22 cellular contexts compared by ENCODE assay signal in the genomic region with DNA sequence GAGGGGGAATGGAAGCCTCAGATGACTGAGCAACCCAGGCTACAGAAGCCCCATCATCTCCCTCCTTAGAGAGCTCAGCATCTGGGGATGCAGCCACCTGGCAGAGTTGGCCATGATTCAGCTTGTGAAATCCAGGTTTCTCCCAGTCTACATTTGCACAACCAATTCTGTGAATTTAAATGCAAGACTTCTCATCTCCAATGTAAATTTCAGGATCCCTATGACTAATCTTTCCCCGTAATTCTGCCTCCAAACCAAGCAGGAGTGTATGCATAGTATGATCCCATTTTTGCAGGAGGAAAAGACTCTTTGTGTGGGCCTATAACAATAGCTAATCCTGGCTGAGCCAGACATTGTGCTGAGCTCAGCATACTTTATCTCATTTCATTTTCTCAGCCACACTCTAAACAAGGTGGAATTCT. TPM values are rescaled to one million over a fixed set of nuclear protein-coding genes. Genes with fewer than 3 reads are reported as not detected.
DNase-seq lines count a peak whose midpoint lies in the region; ATAC-seq and TF ChIP-seq lines count a peak whose summit lies in the region.
"Had no signal": no experiment of that assay in that cellular context is flagged by ENCODE, and none has a peak within 500 bp of the region (broad histone marks: within the 10 kb centered on the region; RNA-seq: fewer than 3 reads in every experiment).

No MANE protein-coding gene starts in this region.

- H3K27me3 Mint-ChIP-seq in WTC11 (ENCODE audit: low read depth) = no peaks in the 10 kb centered on the region
- H3K27me3 Mint-ChIP-seq: activated naive CD4-positive, alpha-beta T cell treated with anti-CD3 and anti-CD28 coated beads, Interleukin-2, amount 50 U/mL, for 24 hours had no signal

- POLR2A ChIA-PET in WTC11 (lab: Charles Lee) = no interaction called here

- DNase-seq in DMS 273 (lab: John Stamatoyannopoulos, UW; ENCODE audit: unreplicated experiment) (peak; percentile 73), DMS 273 treated with DMSO at 0.1 percent for 48 hours (lab: John Stamatoyannopoulos, UW) (no peak), WTC11 (ENCODE audit: low spot score) (no peak), head of caudate nucleus (peak in 25 of 42 donors; percentile 15 to 79 (median 41)), suprapubic skin (ENCODE audit: low spot score in 2 of 2) (no peak), GM10266 (ENCODE audit: extremely low spot score) (no peak), adrenal gland (no peak)
- DNase-seq: activated CD4-positive, alpha-beta T cell treated with anti-CD3 and anti-CD28 coated beads, Interleukin-2, amount 50 U/mL, for 1 hour; cortex of kidney; DND-41; left ventricle myocardium inferior; NCI-H1092; NCI-H2107; NCI-H774; pancreas had no signal

- H3K4me3 ChIP-seq in suprapubic skin (no peak overlapping the region), adrenal gland (no peak overlapping the region)
- H3K4me3 ChIP-seq: BLaER1 treated with 17β-estradiol and CSF1 and Interleukin-3, amounts not matched to agents 10 nM and 100 nM; left ventricle myocardium inferior; pancreas; smooth muscle cell; thoracic aorta had no signal

- no peak for TF ChIP-seq CTCF in WTC11 (IDR thresholded peaks at IDR 0.05)
- no peak for TF ChIP-seq CTCF in suprapubic skin (IDR thresholded peaks at IDR 0.05)
- no peak for TF ChIP-seq CTCF in GM10266 (IDR thresholded peaks at IDR 0.05; ENCODE audit: control insufficient read depth, insufficient read depth, low read depth, missing control alignments)
- TF ChIP-seq CTCF in adrenal gland (IDR thresholded peaks at IDR 0.05) = no peak

- H3K27ac ChIP-seq in suprapubic skin (peak overlapping the region; percentile 79), adrenal gland (no peak overlapping the region)
- H3K27ac ChIP-seq: BLaER1 treated with 17β-estradiol and CSF1 and Interleukin-3, amounts not matched to agents 10 nM and 100 nM; pancreas; thoracic aorta had no signal

- intact Hi-C loops in head of caudate nucleus (cut with DNase I) (no loop called here), adrenal gland (cut with DNase I) (no loop called here)

- H3K4me3 Mint-ChIP-seq in WTC11 = no peak overlapping the region
- H3K4me3 Mint-ChIP-seq: activated naive CD4-positive, alpha-beta T cell treated with anti-CD3 and anti-CD28 coated beads, Interleukin-2, amount 50 U/mL, for 24 hours; IgD-negative memory B cell had no signal

- ATAC-seq in WTC11 (no peak), HG03045 (IDR thresholded peaks at IDR 0.05; ENCODE audit: unreplicated experiment) (no peak)
- ATAC-seq: pancreas had no signal

- H3K27me3 ChIP-seq in suprapubic skin (no peaks in the 10 kb centered on the region), adrenal gland (no peaks in the 10 kb centered on the region)
- H3K27me3 ChIP-seq: BLaER1 treated with 17β-estradiol and CSF1 and Interleukin-3, amounts not matched to agents 10 nM and 100 nM; pancreas had no signal

- no peak for TF ChIP-seq EP300 in suprapubic skin (IDR thresholded peaks at IDR 0.05)

- H3K4me1 ChIP-seq in suprapubic skin = peaks cover 55% of the 10 kb centered on the region
- H3K4me1 ChIP-seq in adrenal gland (replicated peaks in 1 of 2) = peaks cover 0 to 15% of the 10 kb centered on the region in 2 donors
- H3K4me1 ChIP-seq: pancreas had no signal

- WGBS in suprapubic skin = 40% methylated on average over 1 of the region's 1 CpG
- WGBS in adrenal gland, 4 donors = 78 to 100% (median 85%) methylated on average over 1 of the region's 1 CpG

- H3K9me3 ChIP-seq in suprapubic skin (no peaks in the 10 kb centered on the region), adrenal gland (replicated peaks in 1 of 3) (no peaks in the 10 kb centered on the region)
- H3K9me3 ChIP-seq: left ventricle myocardium inferior, pancreas, thoracic aorta had no signal

- peak overlapping the region; percentile 42; the same call in 1 of the 2 replicates for H3K27ac Mint-ChIP-seq in WTC11
- H3K27ac Mint-ChIP-seq: activated naive CD4-positive, alpha-beta T cell treated with anti-CD3 and anti-CD28 coated beads, Interleukin-2, amount 50 U/mL, for 24 hours; IgD-negative memory B cell had no signal

- peaks cover 34% of the 10 kb centered on the region for H3K4me1 Mint-ChIP-seq in WTC11

- H3K36me3 ChIP-seq in suprapubic skin (no peaks in the 10 kb centered on the region), adrenal gland (replicated peaks in 1 of 2) (no peaks in the 10 kb centered on the region)
- H3K36me3 ChIP-seq: left ventricle myocardium inferior, pancreas, thoracic aorta had no signal

- TF ChIP-seq POLR2A in suprapubic skin (IDR thresholded peaks at IDR 0.05) (no peak), adrenal gland (IDR thresholded peaks at IDR 0.05) (no peak)

- no peaks in the 10 kb centered on the region for H3K36me3 Mint-ChIP-seq in WTC11
- H3K36me3 Mint-ChIP-seq: activated naive CD4-positive, alpha-beta T cell treated with anti-CD3 and anti-CD28 coated beads, Interleukin-2, amount 50 U/mL, for 24 hours had no signal

- H3K9me3 Mint-ChIP-seq in WTC11 = no peaks in the 10 kb centered on the region
- H3K9me3 Mint-ChIP-seq: activated naive CD4-positive, alpha-beta T cell treated with anti-CD3 and anti-CD28 coated beads, Interleukin-2, amount 50 U/mL, for 24 hours; IgD-negative memory B cell had no signal

- CTCF ChIA-PET in WTC11 (lab: Charles Lee) = interaction anchor here (0.7 to 6.3 kb wide), 15 partner anchors 9 to 396 kb away, joined by 3 to 57 read pairs (median 8); a partner anchor contains a TSS

TF ChIP-seq in WTC11, 78 proteins besides CTCF, POLR2A, EP300 and RAD21 (continues in another document):
- TF ChIP-seq RELA (CRISPR knock-in tag; IDR thresholded peaks at IDR 0.05; ENCODE audit: borderline replicate concordance) (no peak), ZNF416 (CRISPR knock-in tag; IDR thresholded peaks at IDR 0.05) (no peak), KAT7 (CRISPR knock-in tag; IDR thresholded peaks at IDR 0.05; ENCODE audit: borderline replicate concordance) (no peak), ZNF671 (CRISPR knock-in tag; IDR thresholded peaks at IDR 0.05) (no peak), CREM (CRISPR knock-in tag; IDR thresholded peaks at IDR 0.05) (no peak), FOXK1 (CRISPR knock-in tag; IDR thresholded peaks at IDR 0.05) (no peak), TEAD4 (CRISPR knock-in tag; IDR thresholded peaks at IDR 0.05) (no peak), MYBL2 (CRISPR knock-in tag; IDR thresholded peaks at IDR 0.05) (no peak), IRF2 (CRISPR knock-in tag; IDR thresholded peaks at IDR 0.05; ENCODE audit: borderline replicate concordance, low read depth) (no peak), SMAD4 (CRISPR knock-in tag; IDR thresholded peaks at IDR 0.05) (no peak), ELF4 (CRISPR knock-in tag; IDR thresholded peaks at IDR 0.05; ENCODE audit: low read depth) (no peak)
- TF ChIP-seq, protein P1, sequence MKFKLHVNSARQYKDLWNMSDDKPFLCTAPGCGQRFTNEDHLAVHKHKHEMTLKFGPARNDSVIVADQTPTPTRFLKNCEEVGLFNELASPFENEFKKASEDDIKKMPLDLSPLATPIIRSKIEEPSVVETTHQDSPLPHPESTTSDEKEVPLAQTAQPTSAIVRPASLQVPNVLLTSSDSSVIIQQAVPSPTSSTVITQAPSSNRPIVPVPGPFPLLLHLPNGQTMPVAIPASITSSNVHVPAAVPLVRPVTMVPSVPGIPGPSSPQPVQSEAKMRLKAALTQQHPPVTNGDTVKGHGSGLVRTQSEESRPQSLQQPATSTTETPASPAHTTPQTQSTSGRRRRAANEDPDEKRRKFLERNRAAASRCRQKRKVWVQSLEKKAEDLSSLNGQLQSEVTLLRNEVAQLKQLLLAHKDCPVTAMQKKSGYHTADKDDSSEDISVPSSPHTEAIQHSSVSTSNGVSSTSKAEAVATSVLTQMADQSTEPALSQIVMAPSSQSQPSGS (CRISPR knock-in tag; IDR thresholded peaks at IDR 0.05; ENCODE audit: borderline replicate concordance, low read depth) = no peak
- TF ChIP-seq, protein P2, sequence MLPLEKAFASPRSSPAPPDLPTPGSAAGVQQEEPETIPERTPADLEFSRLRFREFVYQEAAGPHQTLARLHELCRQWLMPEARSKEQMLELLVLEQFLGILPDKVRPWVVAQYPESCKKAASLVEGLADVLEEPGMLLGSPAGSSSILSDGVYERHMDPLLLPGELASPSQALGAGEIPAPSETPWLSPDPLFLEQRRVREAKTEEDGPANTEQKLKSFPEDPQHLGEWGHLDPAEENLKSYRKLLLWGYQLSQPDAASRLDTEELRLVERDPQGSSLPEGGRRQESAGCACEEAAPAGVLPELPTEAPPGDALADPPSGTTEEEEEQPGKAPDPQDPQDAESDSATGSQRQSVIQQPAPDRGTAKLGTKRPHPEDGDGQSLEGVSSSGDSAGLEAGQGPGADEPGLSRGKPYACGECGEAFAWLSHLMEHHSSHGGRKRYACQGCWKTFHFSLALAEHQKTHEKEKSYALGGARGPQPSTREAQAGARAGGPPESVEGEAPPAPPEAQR (CRISPR knock-in tag; IDR thresholded peaks at IDR 0.05) = no peak
- TF ChIP-seq, protein P3, sequence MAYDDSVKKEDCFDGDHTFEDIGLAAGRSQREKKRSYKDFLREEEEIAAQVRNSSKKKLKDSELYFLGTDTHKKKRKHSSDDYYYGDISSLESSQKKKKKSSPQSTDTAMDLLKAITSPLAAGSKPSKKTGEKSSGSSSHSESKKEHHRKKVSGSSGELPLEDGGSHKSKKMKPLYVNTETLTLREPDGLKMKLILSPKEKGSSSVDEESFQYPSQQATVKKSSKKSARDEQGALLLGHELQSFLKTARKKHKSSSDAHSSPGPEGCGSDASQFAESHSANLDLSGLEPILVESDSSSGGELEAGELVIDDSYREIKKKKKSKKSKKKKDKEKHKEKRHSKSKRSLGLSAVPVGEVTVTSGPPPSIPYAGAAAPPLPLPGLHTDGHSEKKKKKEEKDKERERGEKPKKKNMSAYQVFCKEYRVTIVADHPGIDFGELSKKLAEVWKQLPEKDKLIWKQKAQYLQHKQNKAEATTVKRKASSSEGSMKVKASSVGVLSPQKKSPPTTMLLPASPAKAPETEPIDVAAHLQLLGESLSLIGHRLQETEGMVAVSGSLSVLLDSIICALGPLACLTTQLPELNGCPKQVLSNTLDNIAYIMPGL (CRISPR knock-in tag; IDR thresholded peaks at IDR 0.05) = no peak
- TF ChIP-seq, protein P4, sequence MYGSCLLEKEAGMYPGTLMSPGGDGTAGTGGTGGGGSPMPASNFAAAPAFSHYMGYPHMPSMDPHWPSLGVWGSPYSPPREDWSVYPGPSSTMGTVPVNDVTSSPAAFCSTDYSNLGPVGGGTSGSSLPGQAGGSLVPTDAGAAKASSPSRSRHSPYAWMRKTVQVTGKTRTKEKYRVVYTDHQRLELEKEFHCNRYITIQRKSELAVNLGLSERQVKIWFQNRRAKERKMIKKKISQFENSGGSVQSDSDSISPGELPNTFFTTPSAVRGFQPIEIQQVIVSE (CRISPR knock-in tag; IDR thresholded peaks at IDR 0.05; ENCODE audit: borderline replicate concordance) = no peak

RNA-seq across cellular contexts. Expression of a gene that starts 59.6 kb away (rescaled TPM):
- total RNA-seq in WTC11 (2021) (not detected in 3 replicates), suprapubic skin (not detected), adrenal gland (1 to 10 TPM in 7 of 8 donors, not detected in 1; 1.6 to 6.1 (median 2.9) TPM)
- 1 to 10 TPM; 1.5 to 9.7 (median 2.8) TPM for polyA plus RNA-seq in adrenal gland
- total RNA-seq: glomerular endothelial cell, left ventricle myocardium inferior, pancreas had no signal
- polyA plus RNA-seq: IgD-negative memory B cell, pancreas had no signal

Comparison
In these comparisons a context has a peak if more than half of its experiments do, and no peak if none do; other contexts are left out.
1. DNase-seq: peak in DMS 273 (single experiment) and head of caudate nucleus (25 of 42); none in DMS 273 treated with DMSO at 0.1 percent for 48 hours (single experiment), WTC11 (single experiment), suprapubic skin (0 of 2), GM10266 (single experiment) and adrenal gland (0 of 7).